In genomic region chr6:162952343-162952871, GRCh38 we compare ENCODE assay signal across 34 cellular contexts.
"Had no signal": no experiment of that assay in that cellular context is flagged by ENCODE, and none has a peak within 500 bp of the region (broad histone marks: within the 10 kb centered on the region; RNA-seq: fewer than 3 reads in every experiment).

No MANE protein-coding gene starts in this region.

- H3K4me2 ChIP-seq: KMS-11 had no signal

- H3K9ac ChIP-seq: KMS-11 had no signal

- H3K4me3 ChIP-seq: MG63 had no signal

- H3K27me3 ChIP-seq: MG63 had no signal

- DNase-seq: Karpas-422, Kasumi-1, MG63, MM.1S, MV-4-11, NCI-H1048, NCI-H1092, NCI-H1092 treated with DMSO at 0.1 percent for 48 hours, NCI-H1105, NCI-H1105 treated with DMSO at 0.1 percent for 48 hours, NCI-H1417, NCI-H1417 treated with DMSO at 0.1 percent for 48 hours, NCI-H1436, NCI-H1436 treated with DMSO at 0.1 percent for 48 hours, NCI-H146, NCI-H1694, NCI-H1694 treated with DMSO at 0.1 percent for 48 hours, NCI-H187, NCI-H187 treated with DMSO at 0.1 percent for 48 hours, NCI-H1930, NCI-H2029, NCI-H2029 treated with DMSO at 0.1 percent for 48 hours, NCI-H2081, NCI-H2081 treated with DMSO at 0.1 percent for 48 hours, NCI-H2107, NCI-H2171, NCI-H2171 treated with DMSO at 0.1 percent for 48 hours, NCI-H2227 treated with DMSO at 0.1 percent for 48 hours, NCI-H226, NCI-H345, NCI-H446, NCI-H446 treated with DMSO at 0.1 percent for 48 hours, NCI-H510A had no signal

- H3K9me3 ChIP-seq: MG63 had no signal

- H3K36me3 ChIP-seq: MG63 had no signal

- H3K27ac ChIP-seq: KMS-11 had no signal
